Comparison of ENCODE assay signal across 17 cellular contexts in the genomic region with DNA sequence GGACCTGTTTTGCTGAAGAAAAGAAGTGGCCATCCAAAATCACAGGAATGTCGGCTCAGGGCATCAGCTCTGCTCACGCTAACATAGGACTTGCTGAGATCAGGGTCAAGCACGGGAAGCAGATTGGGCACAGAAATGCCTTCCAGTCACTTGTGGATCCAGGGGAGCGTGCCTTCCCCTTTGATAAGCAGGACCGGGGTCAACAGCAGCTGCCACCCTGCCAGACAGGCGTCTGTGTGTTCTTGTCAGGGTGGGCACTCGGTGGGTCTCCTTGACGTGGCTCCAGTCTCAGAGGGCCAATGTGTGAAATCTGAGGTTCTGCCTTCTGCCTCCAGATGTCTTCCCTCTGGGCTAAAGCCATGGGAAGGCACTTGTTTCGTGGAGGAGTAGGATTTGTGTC.
DNase-seq lines count a peak whose midpoint lies in the region; ATAC-seq and TF ChIP-seq lines count a peak whose summit lies in the region.
"Had no signal": no experiment of that assay in that cellular context is flagged by ENCODE, and none has a peak within 500 bp of the region (broad histone marks: within the 10 kb centered on the region; RNA-seq: fewer than 3 reads in every experiment).

No MANE protein-coding gene starts in this region.

- no peak overlapping the region for H3K23ac ChIP-seq in neuronal stem cell (ENCODE audit: low read depth, low read length, poor library complexity)

- no peak overlapping the region for H2BK12ac ChIP-seq in neuronal stem cell (ENCODE audit: low read length)

- peak; percentile 3 for DNase-seq in D341Med (ENCODE audit: low spot score)
- DNase-seq in colonic mucosa = peak; percentile 4
- peak; percentile 44 for DNase-seq in islet precursor cell
- no peak for DNase-seq in neuronal stem cell (ENCODE audit: low spot score)
- DNase-seq in hepatic stellate cell (ENCODE audit: low spot score) = no peak
- DNase-seq in NCI-H748 treated with DMSO at 0.1 percent for 48 hours (lab: John Stamatoyannopoulos, UW) = no peak
- DNase-seq: BE2C; C1 segment of cervical spinal cord; CD4-positive, CD25-positive, alpha-beta regulatory T cell; CD8-positive, alpha-beta memory T cell; COR-L47; DMS153; GDM1; HCEC 1CT had no signal

- no peak overlapping the region for H4K8ac ChIP-seq in neuronal stem cell (ENCODE audit: low read depth, low read length)

- no peak overlapping the region for H3K4me3 ChIP-seq in colonic mucosa
- no peak overlapping the region for H3K4me3 ChIP-seq in neuronal stem cell (ENCODE audit: low read length in 2 of 2)
- H3K4me3 ChIP-seq: GM23338 had no signal

- H2BK5ac ChIP-seq in neuronal stem cell (ENCODE audit: low read length) = no peak overlapping the region

- TF ChIP-seq CTCF in colonic mucosa (IDR thresholded peaks at IDR 0.05) = no peak

- no peak overlapping the region for H3K4me2 ChIP-seq in neuronal stem cell (ENCODE audit: insufficient read depth, low read length, poor library complexity, severe bottlenecking)
- H3K4me2 ChIP-seq: GM23338 had no signal

- H2BK15ac ChIP-seq in neuronal stem cell (ENCODE audit: low read length) = no peak overlapping the region

- H3K9ac ChIP-seq in colonic mucosa (ENCODE audit: low read depth in 2 of 2, low read length in 2 of 2) (no peak overlapping the region), neuronal stem cell (ENCODE audit: low read depth, low read length, poor library complexity) (no peak overlapping the region)

- no peak overlapping the region for H3K4ac ChIP-seq in neuronal stem cell (ENCODE audit: low read length)

- H3K36me3 ChIP-seq in colonic mucosa = no peaks in the 10 kb centered on the region
- no peaks in the 10 kb centered on the region for H3K36me3 ChIP-seq in neuronal stem cell (replicated peaks in 1 of 2; ENCODE audit: control insufficient read depth in 2 of 2, insufficient read depth in 2 of 2, low read length in 2 of 2)
- H3K36me3 ChIP-seq: BE2C had no signal

- peak overlapping the region; percentile 62 for H2AFZ ChIP-seq in neuronal stem cell (ENCODE audit: low read length)
- H2AFZ ChIP-seq: GM23338 had no signal

- no peak overlapping the region for H2AK5ac ChIP-seq in neuronal stem cell (ENCODE audit: low read depth, low read length)

- H2BK120ac ChIP-seq in neuronal stem cell (ENCODE audit: low read depth, low read length) = no peak overlapping the region

- H3K4me1 ChIP-seq in colonic mucosa (no peaks in the 10 kb centered on the region), neuronal stem cell (ENCODE audit: control insufficient read depth in 2 of 2, insufficient read depth in 1 of 2, low read depth in 1 of 2, low read length in 2 of 2) (peaks cover 9 to 23% of the 10 kb centered on the region in 2 donors)
- H3K4me1 ChIP-seq: BE2C had no signal

- no peaks in the 10 kb centered on the region for H3K79me1 ChIP-seq in neuronal stem cell (ENCODE audit: low read depth, low read length)

- no peak overlapping the region for H4K91ac ChIP-seq in neuronal stem cell (ENCODE audit: low read depth, low read length, poor library complexity)

- no peaks in the 10 kb centered on the region for H3K9me3 ChIP-seq in colonic mucosa
- H3K9me3 ChIP-seq in neuronal stem cell (replicated peaks in 1 of 2; ENCODE audit: control insufficient read depth in 2 of 2, insufficient read depth in 1 of 2, low read depth in 1 of 2, low read length in 2 of 2) = peaks cover 9 to 17% of the 10 kb centered on the region in 2 donors
- H3K9me3 ChIP-seq: BE2C had no signal

- H3K27me3 ChIP-seq in colonic mucosa = no peaks in the 10 kb centered on the region
- peaks cover 0 to 22% (median 0%) of the 10 kb centered on the region in 3 experiments for H3K27me3 ChIP-seq in neuronal stem cell (ENCODE audit: control insufficient read depth in 3 of 3, insufficient read depth in 3 of 3, low read depth in 1 of 3, low read length in 3 of 3)
- H3K27me3 ChIP-seq: BE2C had no signal

- peak overlapping the region; percentile 2 for H3K18ac ChIP-seq in neuronal stem cell (ENCODE audit: low read length)

- WGBS in neuronal stem cell (ENCODE audit: extremely low coverage in 2 of 2, insufficient read length in 2 of 2, insufficient replicate concordance in 1 of 2), 2 donors = no CpG with 5 or more reads among the region's 9 CpGs

- intact Hi-C loops in colonic mucosa (cut with DNase I) = no loop called here

- H3K14ac ChIP-seq in neuronal stem cell (ENCODE audit: low read length) = no peak overlapping the region

- H3K27ac ChIP-seq in colonic mucosa (no peak overlapping the region), neuronal stem cell (replicated peaks; ENCODE audit: low read length) (no peak overlapping the region)
- H3K27ac ChIP-seq: HL-60 had no signal

- ATAC-seq in HG03460 (IDR thresholded peaks at IDR 0.05; ENCODE audit: unreplicated experiment) = no peak
- ATAC-seq: GM23338 had no signal

Comparison
In these comparisons a context has a peak if more than half of its experiments do, and no peak if none do; other contexts are left out.
1. DNase-seq: peak in D341Med (single experiment), colonic mucosa (single experiment) and islet precursor cell (single experiment); none in neuronal stem cell (single experiment), hepatic stellate cell (single experiment) and NCI-H748 treated with DMSO at 0.1 percent for 48 hours (single experiment).